In the genomic region with DNA sequence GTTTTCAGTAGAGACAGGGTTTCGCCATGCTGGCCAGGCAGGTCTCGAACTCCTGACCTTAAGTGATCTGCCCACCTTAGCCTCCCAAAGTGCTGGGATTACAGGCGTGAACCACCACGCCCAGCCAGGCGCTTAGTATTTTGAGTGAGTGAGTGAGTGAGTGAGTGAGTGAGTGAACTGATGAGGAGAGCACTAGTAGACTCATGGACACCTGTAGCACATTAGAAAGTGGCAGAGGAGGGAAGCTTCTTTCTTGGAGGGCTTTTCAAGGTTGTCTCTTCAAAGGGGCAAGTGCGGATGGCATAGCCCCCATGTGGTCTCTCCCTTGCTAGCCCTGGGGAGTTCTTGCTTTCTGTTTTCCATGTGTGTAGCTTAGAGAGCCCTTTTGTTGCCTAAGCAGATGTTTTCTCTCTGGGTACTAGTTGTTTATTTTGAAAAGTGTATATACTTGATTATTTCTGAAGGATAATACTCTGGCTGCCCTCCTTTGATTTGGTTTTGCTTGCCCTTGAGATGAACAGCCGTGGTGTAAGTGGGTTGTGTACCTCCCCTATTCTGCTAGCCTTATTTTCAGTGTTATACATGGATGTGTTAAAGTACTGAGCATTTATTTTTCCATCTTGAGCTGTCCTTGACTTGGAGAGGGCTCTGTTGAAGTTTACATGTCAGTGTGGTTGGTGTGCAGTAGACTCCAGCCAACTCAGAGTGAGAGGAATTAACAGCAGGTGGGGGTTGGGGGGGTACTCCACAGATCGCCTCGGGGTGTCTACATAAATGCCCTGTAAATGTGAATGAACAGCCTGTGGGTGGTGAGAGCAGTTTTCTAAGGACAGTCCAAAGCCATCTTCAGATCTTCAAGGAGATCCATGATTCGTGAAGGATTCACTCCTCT, we compare ENCODE assay signal across 13 cellular contexts. TPM values are rescaled to one million over a fixed set of nuclear protein-coding genes. Genes with fewer than 3 reads are reported as not detected.
DNase-seq lines count a peak whose midpoint lies in the region; ATAC-seq and TF ChIP-seq lines count a peak whose summit lies in the region.
"Had no signal": no experiment of that assay in that cellular context is flagged by ENCODE, and none has a peak within 500 bp of the region (broad histone marks: within the 10 kb centered on the region; RNA-seq: fewer than 3 reads in every experiment).

No MANE protein-coding gene starts in this region.

- H3K4me3 ChIP-seq in endodermal cell (ENCODE audit: low read length), result no peak overlapping the region
- no peak overlapping the region for H3K4me3 ChIP-seq in breast epithelium
- H3K4me3 ChIP-seq in body of pancreas, result no peak overlapping the region
- H3K4me3 ChIP-seq: gastroesophageal sphincter had no signal

- peaks cover 48% of the 10 kb centered on the region for H3K36me3 ChIP-seq in endodermal cell (ENCODE audit: control insufficient read depth, insufficient read depth, low read length)
- no peaks in the 10 kb centered on the region for H3K36me3 ChIP-seq in breast epithelium
- peaks cover 0 to 8% of the 10 kb centered on the region in 2 donors for H3K36me3 ChIP-seq in body of pancreas (replicated peaks in 1 of 2; ENCODE audit: insufficient read depth in 1 of 2, low read depth in 2 of 2)

- H3K9me3 ChIP-seq in endodermal cell (ENCODE audit: control insufficient read depth, low read length) (no peaks in the 10 kb centered on the region), breast epithelium (no peaks in the 10 kb centered on the region), body of pancreas (no peaks in the 10 kb centered on the region)
- H3K9me3 ChIP-seq: gastroesophageal sphincter, neutrophil had no signal

- 86 to 97% methylated on average over 7 to 10 of the region's 10 CpGs for WGBS in endodermal cell (ENCODE audit: insufficient coverage in 1 of 2, insufficient read length in 1 of 2), 2 experiments
- WGBS in body of pancreas, 2 donors, result 73 to 81% methylated on average over 10 of the region's 10 CpGs

- no peak overlapping the region for H3K9ac ChIP-seq in endodermal cell (ENCODE audit: extremely low read depth, low read length, poor library complexity, severe bottlenecking)

- H3K27me3 Mint-ChIP-seq in activated CD4-positive, alpha-beta T cell treated with anti-CD3 and anti-CD28 coated beads, Interleukin-2, amount 10 ng/mL, durations not matched to agents 7 days and 5 days, result no peaks in the 10 kb centered on the region
- H3K27me3 Mint-ChIP-seq in endodermal cell (ENCODE audit: insufficient read depth) (no peaks in the 10 kb centered on the region), progenitor cell of endocrine pancreas (no peaks in the 10 kb centered on the region)

- H3K27ac Mint-ChIP-seq in activated CD4-positive, alpha-beta T cell treated with anti-CD3 and anti-CD28 coated beads, Interleukin-2, amount 10 ng/mL, durations not matched to agents 7 days and 5 days, result peak overlapping the region; percentile 34
- peak overlapping the region; percentile 77 for H3K27ac Mint-ChIP-seq in endodermal cell
- H3K27ac Mint-ChIP-seq in progenitor cell of endocrine pancreas, result peak overlapping the region; percentile 69

- peaks cover 48% of the 10 kb centered on the region for H3K4me1 Mint-ChIP-seq in activated CD4-positive, alpha-beta T cell treated with anti-CD3 and anti-CD28 coated beads, Interleukin-2, amount 10 ng/mL, durations not matched to agents 7 days and 5 days
- H3K4me1 Mint-ChIP-seq in endodermal cell (peaks cover 23% of the 10 kb centered on the region), progenitor cell of endocrine pancreas (ENCODE audit: low read depth) (peaks cover 2% of the 10 kb centered on the region)

- H3K36me3 Mint-ChIP-seq in activated CD4-positive, alpha-beta T cell treated with anti-CD3 and anti-CD28 coated beads, Interleukin-2, amount 10 ng/mL, durations not matched to agents 7 days and 5 days (ENCODE audit: low read depth), result peaks cover 45% of the 10 kb centered on the region
- H3K36me3 Mint-ChIP-seq in endodermal cell (ENCODE audit: low read depth), result peaks cover 42% of the 10 kb centered on the region
- H3K36me3 Mint-ChIP-seq in progenitor cell of endocrine pancreas (ENCODE audit: insufficient read depth), result peaks cover 11% of the 10 kb centered on the region

- H3K27ac ChIP-seq in endodermal cell (ENCODE audit: low read depth, low read length), result no peak overlapping the region
- peak overlapping the region in 1 of 2 donors; percentile 25 for H3K27ac ChIP-seq in breast epithelium
- H3K27ac ChIP-seq in body of pancreas, result no peak overlapping the region
- H3K27ac ChIP-seq: neutrophil had no signal

- no peaks in the 10 kb centered on the region for H3K4me1 ChIP-seq in endodermal cell (ENCODE audit: control insufficient read depth, insufficient read depth, low read length)
- H3K4me1 ChIP-seq in breast epithelium, result peaks cover 0 to 9% of the 10 kb centered on the region in 2 donors
- H3K4me1 ChIP-seq in body of pancreas, result peaks cover 13% of the 10 kb centered on the region

- CTCF ChIA-PET in activated CD4-positive, alpha-beta T cell treated with anti-CD3 and anti-CD28 coated beads, Interleukin-2, amount 10 ng/mL, durations not matched to agents 7 days and 5 days (lab: Charles Lee), result interaction anchor here (0.7 to 1.5 kb wide), 4 partner anchors 11 to 27 kb away, joined by 3 read pairs; no protein-coding TSS in a partner anchor

- H3K9me3 Mint-ChIP-seq in activated CD4-positive, alpha-beta T cell treated with anti-CD3 and anti-CD28 coated beads, Interleukin-2, amount 10 ng/mL, durations not matched to agents 7 days and 5 days, result no peaks in the 10 kb centered on the region
- H3K9me3 Mint-ChIP-seq in endodermal cell (peaks cover 2% of the 10 kb centered on the region), progenitor cell of endocrine pancreas (ENCODE audit: low read depth) (no peaks in the 10 kb centered on the region)

- DNase-seq in activated CD4-positive, alpha-beta T cell treated with anti-CD3 and anti-CD28 coated beads, Interleukin-2, amount 10 ng/mL, durations not matched to agents 7 days and 5 days, result no peak
- DNase-seq in activated CD4-positive, alpha-beta T cell treated with anti-CD3 and anti-CD28 coated beads for 4 hours, result no peak
- DNase-seq in NCI-H69 (lab: John Stamatoyannopoulos, UW), result peak; percentile 11
- DNase-seq in endodermal cell, result no peak
- no peak for DNase-seq in progenitor cell of endocrine pancreas (ENCODE audit: low spot score, unreplicated experiment)
- no peak for DNase-seq in breast epithelium (ENCODE audit: low spot score in 2 of 2)
- no peak for DNase-seq in body of pancreas
- DNase-seq: NCI-H1417 treated with DMSO at 0.1 percent for 48 hours had no signal

- POLR2A ChIA-PET in activated CD4-positive, alpha-beta T cell treated with anti-CD3 and anti-CD28 coated beads, Interleukin-2, amount 10 ng/mL, durations not matched to agents 7 days and 5 days (lab: Charles Lee), result no interaction called here

- no peaks in the 10 kb centered on the region for H3K27me3 ChIP-seq in endodermal cell (ENCODE audit: control insufficient read depth, insufficient read depth, low read length, poor library complexity, severe bottlenecking)
- H3K27me3 ChIP-seq in breast epithelium, result no peaks in the 10 kb centered on the region
- no peaks in the 10 kb centered on the region for H3K27me3 ChIP-seq in body of pancreas
- H3K27me3 ChIP-seq: gastroesophageal sphincter, neutrophil had no signal

- TF ChIP-seq CTCF in endodermal cell (conservative IDR thresholded peaks at IDR 0.05) (no peak), progenitor cell of endocrine pancreas (IDR thresholded peaks at IDR 0.05; ENCODE audit: unreplicated experiment) (no peak), breast epithelium (IDR thresholded peaks at IDR 0.05) (no peak), body of pancreas (IDR thresholded peaks at IDR 0.05) (no peak)

- no peak for TF ChIP-seq POLR2A in breast epithelium (IDR thresholded peaks at IDR 0.05)
- TF ChIP-seq POLR2A in body of pancreas (IDR thresholded peaks at IDR 0.05), result no peak

- no peak overlapping the region for H3K4me3 Mint-ChIP-seq in activated CD4-positive, alpha-beta T cell treated with anti-CD3 and anti-CD28 coated beads, Interleukin-2, amount 10 ng/mL, durations not matched to agents 7 days and 5 days
- H3K4me3 Mint-ChIP-seq in endodermal cell (no peak overlapping the region), progenitor cell of endocrine pancreas (ENCODE audit: low read depth) (no peak overlapping the region)

- intact Hi-C loops in breast epithelium (cut with DNase I; ENCODE audit: low total_unique reads) (no loop called here), body of pancreas (cut with DNase I) (loop anchor here (10.0 kb wide), 1 partner anchor 55 kb away; no protein-coding TSS in a partner anchor)

- ATAC-seq in body of pancreas, result no peak
- ATAC-seq in GM21381 (IDR thresholded peaks at IDR 0.05; ENCODE audit: unreplicated experiment), result no peak
- ATAC-seq: activated CD4-positive, CD25-positive, alpha-beta regulatory T cell treated with anti-CD3 and anti-CD28 coated beads, Interleukin-2, amount 50 U/mL, for 24 hours; gastroesophageal sphincter; HCT116 had no signal

RNA-seq across cellular contexts. Expression of a gene that starts 35.5 kb away (rescaled TPM):
- 100 to 1,000 TPM; 281 to 303 TPM for total RNA-seq in activated CD4-positive, alpha-beta T cell treated with anti-CD3 and anti-CD28 coated beads, Interleukin-2, amount 10 ng/mL, durations not matched to agents 7 days and 5 days
- total RNA-seq in endodermal cell, result 100 to 1,000 TPM; 309 to 334 TPM
- 182 TPM for polyA plus RNA-seq in endodermal cell (2013, experiment 1 of 2)
- polyA plus RNA-seq in endodermal cell (2013, experiment 2 of 2), result 205 TPM
- total RNA-seq in progenitor cell of endocrine pancreas, result 416 and 460 TPM in 2 replicates
- total RNA-seq in breast epithelium, result 100 to 1,000 TPM in 2 of 3 donors, 10 to 100 TPM in 1; 95.9 to 143 (median 102) TPM
- 100 to 1,000 TPM in 1 of 2 donors, 10 to 100 TPM in 1; 78.3 to 177 TPM for total RNA-seq in body of pancreas
